Comparison of ENCODE assay signal across 33 cellular contexts in genomic region chr13:102933076-102933922, GRCh38.
"Had no signal": no experiment of that assay in that cellular context is flagged by ENCODE, and none has a peak within 500 bp of the region (broad histone marks: within the 10 kb centered on the region; RNA-seq: fewer than 3 reads in every experiment).

No MANE protein-coding gene starts in this region.

- H3K36me3 Mint-ChIP-seq: activated CD8-positive, alpha-beta memory T cell treated with anti-CD3 and anti-CD28 coated beads, Interleukin-2, amount 10 ng/mL, durations not matched to agents 7 days and 5 days; activated naive CD8-positive, alpha-beta T cell treated with anti-CD3 and anti-CD28 coated beads for 36 hours had no signal

- H3K9ac ChIP-seq: KMS-11, SK-N-SH had no signal

- H3K9me3 ChIP-seq: SJSA1, SK-N-SH had no signal

- DNase-seq: activated CD4-positive, alpha-beta memory T cell treated with anti-CD3 and anti-CD28 coated beads, Interleukin-2, amount 10 ng/mL, durations not matched to agents 7 days and 5 days; activated CD4-positive, alpha-beta T cell treated with anti-CD3 and anti-CD28 coated beads for 1 hour; activated CD4-positive, alpha-beta T cell treated with anti-CD3 and anti-CD28 coated beads for 48 hours; activated CD4-positive, CD25-positive, alpha-beta regulatory T cell; activated CD8-positive, alpha-beta memory T cell treated with anti-CD3 and anti-CD28 coated beads for 24 hours; activated CD8-positive, alpha-beta memory T cell treated with anti-CD3 and anti-CD28 coated beads, Interleukin-2, amount 10 ng/mL, durations not matched to agents 7 days and 5 days; activated CD8-positive, alpha-beta memory T cell treated with anti-CD3 and anti-CD28 coated beads, Interleukin-2, amount 50 U/mL, for 48 hours; activated effector memory CD4-positive, alpha-beta T cell treated with anti-CD3 and anti-CD28 coated beads, Interleukin-2, amount 50 U/mL, for 16 hours; activated naive CD4-positive, alpha-beta T cell; activated naive CD4-positive, alpha-beta T cell treated with anti-CD3 and anti-CD28 coated beads, Interleukin-2, amount 50 U/mL, for 16 hours; activated naive CD8-positive, alpha-beta T cell treated with anti-CD3 and anti-CD28 coated beads for 36 hours; activated T-cell treated with anti-CD3 and anti-CD28 coated beads, Interleukin-2, amount 50 U/mL, for 48 hours; amniotic stem cell; aorta; brain microvascular endothelial cell; central memory CD4-positive, alpha-beta T cell; MM.1S; MV-4-11; NCI-H1092; NCI-H1436 treated with DMSO at 0.1 percent for 48 hours; NCI-H1694 treated with DMSO at 0.1 percent for 48 hours; NCI-H2029; NCI-H510A; NCI-H526 treated with DMSO at 0.1 percent for 48 hours; NCI-H774; RPMI8226; SHP77 treated with DMSO at 0.1 percent for 48 hours; SK-N-SH; T-helper 9 cell had no signal

- H3K4me1 ChIP-seq: SJSA1 had no signal

- H3K27me3 ChIP-seq: brain microvascular endothelial cell had no signal

- H3K4me2 ChIP-seq: KMS-11, SK-N-SH had no signal

- H3K36me3 ChIP-seq: brain microvascular endothelial cell, SJSA1 had no signal

- H3K4me3 Mint-ChIP-seq: activated CD4-positive, alpha-beta memory T cell treated with anti-CD3 and anti-CD28 coated beads, Interleukin-2, amount 10 ng/mL, durations not matched to agents 7 days and 5 days; activated CD8-positive, alpha-beta memory T cell treated with anti-CD3 and anti-CD28 coated beads, Interleukin-2, amount 10 ng/mL, durations not matched to agents 7 days and 5 days; activated naive CD8-positive, alpha-beta T cell treated with anti-CD3 and anti-CD28 coated beads for 36 hours; T-helper 1 cell treated with Interleukin-12 subunit alpha and Interleukin-12 subunit beta and Interleukin-4 antibody, amounts not matched to agents 30 μg/mL and 1 μg/mL, for 36 hours had no signal

- H3K4me1 Mint-ChIP-seq: activated CD4-positive, alpha-beta memory T cell treated with anti-CD3 and anti-CD28 coated beads, Interleukin-2, amount 10 ng/mL, durations not matched to agents 7 days and 5 days; activated CD8-positive, alpha-beta memory T cell treated with anti-CD3 and anti-CD28 coated beads, Interleukin-2, amount 10 ng/mL, durations not matched to agents 7 days and 5 days; activated naive CD8-positive, alpha-beta T cell treated with anti-CD3 and anti-CD28 coated beads for 36 hours had no signal

- H3K9me3 Mint-ChIP-seq: activated CD4-positive, alpha-beta memory T cell treated with anti-CD3 and anti-CD28 coated beads, Interleukin-2, amount 10 ng/mL, durations not matched to agents 7 days and 5 days; activated naive CD8-positive, alpha-beta T cell treated with anti-CD3 and anti-CD28 coated beads for 36 hours; T-helper 1 cell treated with Interleukin-12 subunit alpha and Interleukin-12 subunit beta and Interleukin-4 antibody, amounts not matched to agents 30 μg/mL and 1 μg/mL, for 36 hours had no signal

- H3K4me3 ChIP-seq: SJSA1 had no signal

- H3K27ac ChIP-seq: brain microvascular endothelial cell, KMS-11, SJSA1, VCaP had no signal

- H3K27ac Mint-ChIP-seq: activated CD4-positive, alpha-beta memory T cell treated with anti-CD3 and anti-CD28 coated beads, Interleukin-2, amount 10 ng/mL, durations not matched to agents 7 days and 5 days; activated CD8-positive, alpha-beta memory T cell treated with anti-CD3 and anti-CD28 coated beads, Interleukin-2, amount 10 ng/mL, durations not matched to agents 7 days and 5 days; activated naive CD8-positive, alpha-beta T cell treated with anti-CD3 and anti-CD28 coated beads for 36 hours; T-helper 1 cell treated with Interleukin-12 subunit alpha and Interleukin-12 subunit beta and Interleukin-4 antibody, amounts not matched to agents 30 μg/mL and 1 μg/mL, for 36 hours had no signal
